Comparison of ENCODE assay signal across 8 cellular contexts in the genomic region with DNA sequence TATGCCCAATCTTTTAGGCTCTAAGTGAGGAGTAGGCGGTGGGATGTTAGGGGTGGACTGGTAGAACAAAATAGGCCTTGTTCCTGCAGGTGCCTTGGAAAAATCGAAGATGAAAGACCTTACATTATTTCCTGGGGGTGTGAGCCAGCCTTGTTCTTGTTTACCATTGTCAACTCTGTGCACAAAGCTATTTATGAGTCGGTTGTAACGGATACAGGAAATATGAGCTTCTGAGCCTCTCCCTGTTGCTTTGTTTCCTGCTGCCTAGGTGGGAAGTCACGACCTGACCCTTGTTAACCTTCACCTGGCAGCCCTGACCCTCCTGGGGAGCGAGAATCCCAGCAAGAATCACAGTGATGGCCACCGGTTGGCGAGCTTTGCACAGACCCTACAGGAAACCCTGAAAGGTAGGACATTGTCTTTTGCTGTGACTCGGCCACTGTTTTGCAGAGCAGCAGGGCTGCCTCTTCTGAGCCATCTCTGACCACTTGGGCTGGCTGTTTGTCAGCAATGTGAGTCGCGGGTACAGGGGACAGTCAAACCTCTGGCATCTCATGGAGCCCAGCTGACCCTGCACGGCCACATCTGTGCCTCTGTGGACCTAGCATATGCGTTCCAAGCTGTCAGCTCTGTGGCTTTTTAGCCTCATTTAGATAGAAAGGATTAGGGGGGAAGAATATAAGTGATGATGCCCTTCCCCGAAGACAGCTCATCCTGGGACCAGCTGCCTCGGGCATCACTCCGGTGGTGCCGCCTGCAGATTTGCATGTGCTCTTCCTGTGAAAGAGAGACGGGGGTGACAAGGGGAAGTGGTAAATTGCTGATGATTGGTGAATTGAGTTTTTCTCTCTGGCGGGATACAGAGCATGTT.
DNase-seq lines count a peak whose midpoint lies in the region; ATAC-seq and TF ChIP-seq lines count a peak whose summit lies in the region.

No MANE protein-coding gene starts in this region.

- no peak for TF ChIP-seq EP300 in suprapubic skin (IDR thresholded peaks at IDR 0.05)

- H3K36me3 ChIP-seq in esophagus squamous epithelium = peaks cover 0 to 23% (median 0%) of the 10 kb centered on the region in 3 donors
- H3K36me3 ChIP-seq in suprapubic skin = no peaks in the 10 kb centered on the region

- DNase-seq in RPMI7951 (ENCODE audit: low read depth) (peak; percentile 71), esophagus squamous epithelium (lab: John Stamatoyannopoulos, UW) (no peak), GM10266 (ENCODE audit: extremely low spot score) (no peak), NCI-H1930 (lab: John Stamatoyannopoulos, UW) (no peak), suprapubic skin (ENCODE audit: low spot score in 2 of 2) (no peak)
- peak; percentile 49 for DNase-seq in stimulated activated naive CD8-positive, alpha-beta T cell treated with anti-CD3 and anti-CD28 coated beads, Interleukin-15, Interleukin-2, amounts not matched to agents 100 U/mL and 50 U/mL, for 24 hours

- intact Hi-C loops in esophagus squamous epithelium (cut with DNase I) = no loop called here

- 54 to 61% methylated on average over 16 to 18 of the region's 19 CpGs for WGBS in esophagus squamous epithelium, 2 donors
- 65% methylated on average over 16 of the region's 19 CpGs for WGBS in suprapubic skin

- peaks cover 11 to 65% (median 26%) of the 10 kb centered on the region in 3 donors for H3K4me1 ChIP-seq in esophagus squamous epithelium
- H3K4me1 ChIP-seq in suprapubic skin = peaks cover 29% of the 10 kb centered on the region

- TF ChIP-seq POLR2A in esophagus squamous epithelium (IDR thresholded peaks at IDR 0.05) (no peak), suprapubic skin (IDR thresholded peaks at IDR 0.05) (no peak)

- H3K4me3 ChIP-seq in esophagus squamous epithelium = peak overlapping the region in 1 of 4 donors; percentile 36
- no peak overlapping the region for H3K4me3 ChIP-seq in suprapubic skin

- peak overlapping the region in 3 of 4 donors; percentile 32 to 69 (median 58) for H3K27ac ChIP-seq in esophagus squamous epithelium
- no peak overlapping the region for H3K27ac ChIP-seq in suprapubic skin

- TF ChIP-seq CTCF in esophagus squamous epithelium (IDR thresholded peaks at IDR 0.05) (no peak), GM10266 (IDR thresholded peaks at IDR 0.05; ENCODE audit: control insufficient read depth, insufficient read depth, low read depth, missing control alignments) (no peak), suprapubic skin (IDR thresholded peaks at IDR 0.05) (no peak)

- no peaks in the 10 kb centered on the region for H3K27me3 ChIP-seq in esophagus squamous epithelium
- no peaks in the 10 kb centered on the region for H3K27me3 ChIP-seq in suprapubic skin

- H3K9me3 ChIP-seq in esophagus squamous epithelium (no peaks in the 10 kb centered on the region), suprapubic skin (no peaks in the 10 kb centered on the region)

- ATAC-seq in GM18511 (IDR thresholded peaks at IDR 0.05; ENCODE audit: unreplicated experiment) (peak; percentile 27), HG02852 (IDR thresholded peaks at IDR 0.05; ENCODE audit: unreplicated experiment) (peak; percentile 36)
- peak; percentile 51 for ATAC-seq in stimulated activated naive CD8-positive, alpha-beta T cell treated with anti-CD3 and anti-CD28 coated beads, Interleukin-15, Interleukin-2, amounts not matched to agents 100 U/mL and 50 U/mL, for 24 hours

Comparison
In these comparisons a context has a peak if more than half of its experiments do, and no peak if none do; other contexts are left out.
1. DNase-seq: peak in RPMI7951 (single experiment) and stimulated activated naive CD8-positive, alpha-beta T cell treated with anti-CD3 and anti-CD28 coated beads, Interleukin-15, Interleukin-2, amounts not matched to agents 100 U/mL and 50 U/mL, for 24 hours (single experiment); none in esophagus squamous epithelium (single experiment), GM10266 (single experiment), NCI-H1930 (0 of 2) and suprapubic skin (0 of 2).
2. Peak in every context shown above with its lines, with median percentiles within 50 percentile points of each other: ATAC-seq.